Comparison of ENCODE assay signal across 8 cellular contexts in the genomic region with DNA sequence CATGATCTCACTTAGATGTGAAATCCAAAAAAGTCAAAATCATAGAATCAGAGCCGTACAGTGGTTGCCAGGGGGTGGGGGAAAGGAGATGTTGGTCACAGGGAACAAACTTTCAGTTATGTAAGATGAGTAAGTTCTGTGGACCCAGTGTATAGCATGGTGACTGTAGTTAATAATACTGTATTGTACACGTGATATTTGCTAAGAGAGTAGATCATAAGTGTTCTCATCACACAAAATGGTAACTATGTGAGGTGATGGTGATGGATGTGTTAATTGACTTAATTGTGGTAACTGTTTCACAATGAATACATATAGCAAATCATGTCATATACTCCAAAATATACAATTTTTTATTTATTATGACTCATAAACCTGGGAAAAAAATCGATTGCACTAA.
"Had no signal": no experiment of that assay in that cellular context is flagged by ENCODE, and none has a peak within 500 bp of the region (broad histone marks: within the 10 kb centered on the region; RNA-seq: fewer than 3 reads in every experiment).

No MANE protein-coding gene starts in this region.

- H3K4me3 Mint-ChIP-seq: GM23338, H9 had no signal

- FAIRE-seq: H1, H54, HTR-8/SVneo, K562 had no signal

- H3K4me3 ChIP-seq: GM23338, K562 had no signal

- H2AFZ ChIP-seq: GM23338 had no signal

- ATAC-seq: GM23338, K562 had no signal

- H3K4me2 ChIP-seq: GM23338 had no signal

- H3K9me3 Mint-ChIP-seq: GM23338 had no signal

- H3K27ac Mint-ChIP-seq: GM23338, H9 had no signal

- DNase-seq: H9, HCEC 1CT, IMR-90 had no signal
